ENCODE assay signal across 8 cellular contexts in the genomic region with DNA sequence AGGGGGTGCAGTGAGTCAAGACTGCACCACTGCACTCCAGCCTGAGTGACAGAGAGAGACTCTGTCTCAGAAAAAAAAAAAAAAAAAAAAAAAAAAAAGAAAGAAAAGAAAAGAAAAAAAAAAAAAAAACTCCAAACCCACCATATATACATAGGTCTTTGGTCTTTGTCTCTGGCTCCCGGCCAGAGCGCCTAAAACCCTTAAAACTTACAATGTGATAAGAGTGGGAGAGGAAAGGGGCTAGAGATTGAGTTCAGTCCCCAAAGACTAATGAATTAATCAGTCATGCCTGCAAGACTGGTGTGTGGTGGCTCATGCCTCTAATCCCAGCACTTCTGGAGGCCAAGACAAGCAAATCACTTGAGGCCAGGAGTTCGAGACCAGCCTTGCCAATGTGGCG.
"Had no signal": no experiment of that assay in that cellular context is flagged by ENCODE, and none has a peak within 500 bp of the region (broad histone marks: within the 10 kb centered on the region; RNA-seq: fewer than 3 reads in every experiment).

No MANE protein-coding gene starts in this region.

- DNase-seq: IMR-90, Karpas-422, KBM-7 had no signal

- H3K27me3 Mint-ChIP-seq: IgD-negative memory B cell had no signal

- H3K4me1 Mint-ChIP-seq: IgD-negative memory B cell had no signal

- H3K9me3 Mint-ChIP-seq: IgD-negative memory B cell had no signal

- H3K27ac ChIP-seq: HL-60, KMS-11 had no signal

- H3K27ac Mint-ChIP-seq: IgD-negative memory B cell had no signal

- H3K4me3 ChIP-seq: K562 had no signal

- ATAC-seq: HepG2, K562 had no signal
